In the genomic region with DNA sequence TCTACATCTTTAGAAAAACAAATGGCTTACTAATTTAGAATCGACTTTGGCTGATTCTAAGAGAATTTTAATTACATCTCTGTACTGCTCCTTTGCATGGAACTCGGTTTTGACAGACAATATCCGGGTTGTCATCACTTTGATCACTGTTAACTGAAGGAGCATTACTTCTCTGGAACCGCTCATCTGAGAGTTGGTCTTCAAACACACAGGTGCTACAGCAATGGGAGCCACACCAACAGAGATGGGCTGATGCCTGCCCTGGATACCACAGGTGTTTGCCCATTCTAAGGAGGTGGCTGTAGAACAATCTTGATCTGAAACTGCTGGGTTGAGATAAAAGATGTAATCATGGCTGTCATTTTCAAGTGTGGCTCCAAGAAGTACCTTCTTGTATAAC, we compare ENCODE assay signal across 28 cellular contexts. TPM values are rescaled to one million over a fixed set of nuclear protein-coding genes. Genes with fewer than 3 reads are reported as not detected.
DNase-seq lines count a peak whose midpoint lies in the region; ATAC-seq and TF ChIP-seq lines count a peak whose summit lies in the region.
"Had no signal": no experiment of that assay in that cellular context is flagged by ENCODE, and none has a peak within 500 bp of the region (broad histone marks: within the 10 kb centered on the region; RNA-seq: fewer than 3 reads in every experiment).

No MANE protein-coding gene starts in this region.

- no peaks in the 10 kb centered on the region for H3K79me2 ChIP-seq in hepatocyte

- TF ChIP-seq CTCF in prostate gland (IDR thresholded peaks at IDR 0.05) (no peak), hepatocyte (IDR thresholded peaks at IDR 0.05; ENCODE audit: poor library complexity) (no peak)

- intact Hi-C loops in prostate gland (cut with DNase I) = no loop called here

- no peaks in the 10 kb centered on the region for H3K27me3 Mint-ChIP-seq in activated T-cell treated with anti-CD3 and anti-CD28 coated beads, Interleukin-2, amount 50 U/mL, for 72 hours (ENCODE audit: low read depth)
- no peaks in the 10 kb centered on the region for H3K27me3 Mint-ChIP-seq in activated CD8-positive, alpha-beta T cell treated with anti-CD3 and anti-CD28 coated beads, Interleukin-2, amount 10 ng/mL, durations not matched to agents 7 days and 5 days (ENCODE audit: low read depth)
- no peaks in the 10 kb centered on the region for H3K27me3 Mint-ChIP-seq in effector memory CD8-positive, alpha-beta T cell

- peaks cover 22 to 34% of the 10 kb centered on the region in 2 donors for H3K36me3 Mint-ChIP-seq in activated T-cell treated with anti-CD3 and anti-CD28 coated beads, Interleukin-2, amount 50 U/mL, for 72 hours (ENCODE audit: insufficient read depth in 2 of 2)
- peaks cover 65% of the 10 kb centered on the region for H3K36me3 Mint-ChIP-seq in activated CD8-positive, alpha-beta T cell treated with anti-CD3 and anti-CD28 coated beads, Interleukin-2, amount 10 ng/mL, durations not matched to agents 7 days and 5 days (ENCODE audit: low read depth)
- no peaks in the 10 kb centered on the region for H3K36me3 Mint-ChIP-seq in effector memory CD8-positive, alpha-beta T cell (ENCODE audit: insufficient read depth)

- CTCF ChIA-PET in activated CD8-positive, alpha-beta T cell treated with anti-CD3 and anti-CD28 coated beads, Interleukin-2, amount 10 ng/mL, durations not matched to agents 7 days and 5 days (lab: Charles Lee) = interaction anchor here (1.0 kb wide), 1 partner anchor 14 kb away, joined by 3 read pairs; no protein-coding TSS in a partner anchor

- H3K4me2 ChIP-seq in hepatocyte = no peak overlapping the region
- H3K4me2 ChIP-seq: BLaER1, SK-N-SH had no signal

- peak overlapping the region; percentile 84 for H3K27ac Mint-ChIP-seq in activated T-cell treated with anti-CD3 and anti-CD28 coated beads, Interleukin-2, amount 50 U/mL, for 72 hours
- H3K27ac Mint-ChIP-seq in activated CD8-positive, alpha-beta T cell treated with anti-CD3 and anti-CD28 coated beads, Interleukin-2, amount 10 ng/mL, durations not matched to agents 7 days and 5 days = peak overlapping the region; percentile 79
- peak overlapping the region; percentile 46 to 62 for H3K27ac Mint-ChIP-seq in effector memory CD8-positive, alpha-beta T cell
- H3K27ac Mint-ChIP-seq: immature natural killer cell, nephron had no signal

- H3K4me1 ChIP-seq in prostate gland (replicated peaks) (no peaks in the 10 kb centered on the region), hepatocyte (ENCODE audit: insufficient read depth) (no peaks in the 10 kb centered on the region)
- H3K4me1 ChIP-seq: BLaER1, transverse colon had no signal

- H3K27me3 ChIP-seq in prostate gland (replicated peaks; ENCODE audit: insufficient read depth) (no peaks in the 10 kb centered on the region), hepatocyte (no peaks in the 10 kb centered on the region)
- H3K27me3 ChIP-seq: BLaER1, transverse colon had no signal

- H4K20me1 ChIP-seq in hepatocyte (ENCODE audit: insufficient read depth, poor library complexity, severe bottlenecking) = no peaks in the 10 kb centered on the region
- H4K20me1 ChIP-seq: BLaER1 had no signal

- ATAC-seq in activated T-cell treated with anti-CD3 and anti-CD28 coated beads, Interleukin-2, amount 50 U/mL, for 72 hours (replicated peaks in 1 of 2) = peak in 1 of 2 donors; percentile 45
- no peak for ATAC-seq in activated CD8-positive, alpha-beta T cell treated with anti-CD3 and anti-CD28 coated beads, Interleukin-2, amount 10 ng/mL, durations not matched to agents 7 days and 5 days
- no peak for ATAC-seq in effector memory CD8-positive, alpha-beta T cell (replicated peaks)
- ATAC-seq: HCT116, left colon, Right ventricle myocardium inferior had no signal

- peaks cover 7 to 16% of the 10 kb centered on the region in 2 donors for H3K9me3 Mint-ChIP-seq in activated T-cell treated with anti-CD3 and anti-CD28 coated beads, Interleukin-2, amount 50 U/mL, for 72 hours
- peaks cover 3% of the 10 kb centered on the region for H3K9me3 Mint-ChIP-seq in activated CD8-positive, alpha-beta T cell treated with anti-CD3 and anti-CD28 coated beads, Interleukin-2, amount 10 ng/mL, durations not matched to agents 7 days and 5 days (ENCODE audit: insufficient read depth)
- H3K9me3 Mint-ChIP-seq in effector memory CD8-positive, alpha-beta T cell = peaks cover 0 to 14% of the 10 kb centered on the region in 2 donors
- H3K9me3 Mint-ChIP-seq: immature natural killer cell had no signal

- no peak for TF ChIP-seq POLR2A in prostate gland (IDR thresholded peaks at IDR 0.05)

- no peak overlapping the region; the same call in 1 of the 2 replicates for H3K4me3 ChIP-seq in Jurkat, Clone E6-1 (ENCODE audit: low read length)
- H3K4me3 ChIP-seq in prostate gland = no peak overlapping the region
- no peak overlapping the region for H3K4me3 ChIP-seq in hepatocyte
- H3K4me3 ChIP-seq: BLaER1, transverse colon had no signal

- H3K9me3 ChIP-seq in prostate gland (no peaks in the 10 kb centered on the region), hepatocyte (ENCODE audit: low read depth) (no peaks in the 10 kb centered on the region)
- H3K9me3 ChIP-seq: SK-N-SH, transverse colon had no signal

- DNase-seq in activated T-cell treated with anti-CD3 and anti-CD28 coated beads, Interleukin-2, amount 50 U/mL, for 72 hours = no peak
- no peak for DNase-seq in activated T-cell treated with anti-CD3 and anti-CD28 coated beads, Interleukin-2, amount 50 U/mL, for 1 hour
- DNase-seq in Jurkat, Clone E6-1 (ENCODE audit: low read depth, low spot score) = peak; percentile 85
- no peak for DNase-seq in activated CD8-positive, alpha-beta T cell treated with anti-CD3 and anti-CD28 coated beads, Interleukin-2, amount 10 ng/mL, durations not matched to agents 7 days and 5 days
- DNase-seq in effector memory CD8-positive, alpha-beta T cell = no peak
- DNase-seq in prostate gland (ENCODE audit: low spot score) (no peak), hepatocyte (ENCODE audit: low spot score) (no peak)
- DNase-seq: activated CD4-positive, alpha-beta T cell treated with anti-CD3 and anti-CD28 coated beads, Interleukin-2, amount 50 U/mL, for 1 hour; Calu3; central memory CD4-positive, alpha-beta T cell; cortex of kidney; DND-41; erythroblast; GF-D8; immature natural killer cell; left colon; NCI-H1048; SK-N-SH; stimulated activated CD4-positive, alpha-beta T cell treated with anti-CD3 and anti-CD28 coated beads, Interleukin-4, amount 100 ng/mL, for 1 hour; transverse colon had no signal

- no peak overlapping the region for H2AFZ ChIP-seq in hepatocyte

- H3K27ac ChIP-seq in prostate gland (no peak overlapping the region), hepatocyte (no peak overlapping the region)
- H3K27ac ChIP-seq: BLaER1, transverse colon had no signal

- H3K4me3 Mint-ChIP-seq in activated T-cell treated with anti-CD3 and anti-CD28 coated beads, Interleukin-2, amount 50 U/mL, for 72 hours = peak overlapping the region; percentile 4 to 68
- H3K4me3 Mint-ChIP-seq in activated CD8-positive, alpha-beta T cell treated with anti-CD3 and anti-CD28 coated beads, Interleukin-2, amount 10 ng/mL, durations not matched to agents 7 days and 5 days = no peak overlapping the region
- no peak overlapping the region for H3K4me3 Mint-ChIP-seq in effector memory CD8-positive, alpha-beta T cell
- H3K4me3 Mint-ChIP-seq: immature natural killer cell, nephron had no signal

- 91% methylated on average over 4 of the region's 4 CpGs for WGBS in prostate gland
- 95% methylated on average over 4 of the region's 4 CpGs for WGBS in hepatocyte (ENCODE audit: low lambda C conversion rate, missing lambda C conversion rate)

- POLR2A ChIA-PET in activated CD8-positive, alpha-beta T cell treated with anti-CD3 and anti-CD28 coated beads, Interleukin-2, amount 10 ng/mL, durations not matched to agents 7 days and 5 days (lab: Charles Lee) = no interaction called here

- H3K36me3 ChIP-seq in prostate gland (no peaks in the 10 kb centered on the region), hepatocyte (replicated peaks; ENCODE audit: insufficient read depth, low read depth) (no peaks in the 10 kb centered on the region)
- H3K36me3 ChIP-seq: transverse colon had no signal

- no peaks in the 10 kb centered on the region for H3K9me2 ChIP-seq in hepatocyte (replicated peaks; ENCODE audit: insufficient read depth)
- H3K9me2 ChIP-seq: SK-N-SH had no signal

- H3K4me1 Mint-ChIP-seq in activated T-cell treated with anti-CD3 and anti-CD28 coated beads, Interleukin-2, amount 50 U/mL, for 72 hours (ENCODE audit: low read depth) = peaks cover 62% of the 10 kb centered on the region
- peaks cover 20% of the 10 kb centered on the region for H3K4me1 Mint-ChIP-seq in activated CD8-positive, alpha-beta T cell treated with anti-CD3 and anti-CD28 coated beads, Interleukin-2, amount 10 ng/mL, durations not matched to agents 7 days and 5 days (ENCODE audit: low read depth)
- H3K4me1 Mint-ChIP-seq in effector memory CD8-positive, alpha-beta T cell (ENCODE audit: low read depth in 2 of 2) = peaks cover 15 to 42% of the 10 kb centered on the region in 2 donors
- H3K4me1 Mint-ChIP-seq: nephron had no signal

RNA-seq across cellular contexts. Expression of a gene that starts 21.6 kb away (rescaled TPM):
- total RNA-seq in activated T-cell treated with anti-CD3 and anti-CD28 coated beads, Interleukin-2, amount 50 U/mL, for 72 hours = 10 to 100 TPM; 41.6 to 51.2 TPM
- 9.1 TPM for polyA plus RNA-seq in Jurkat, Clone E6-1 (2012; ENCODE audit: insufficient read depth, insufficient read length)
- total RNA-seq in activated CD8-positive, alpha-beta T cell treated with anti-CD3 and anti-CD28 coated beads, Interleukin-2, amount 10 ng/mL, durations not matched to agents 7 days and 5 days = 10 to 100 TPM; 40.9 to 45.3 TPM
- total RNA-seq in prostate gland = 10 to 100 TPM; 15.5 to 32.3 TPM
- total RNA-seq in hepatocyte = 26.3 and 38.0 TPM in 2 replicates
- polyA plus RNA-seq in hepatocyte = 3.2 and 8.1 TPM in 2 replicates

RNA-seq across cellular contexts. Expression of a gene that starts 22.0 kb away (rescaled TPM):
- 10 to 100 TPM; 35.7 TPM for total RNA-seq in activated T-cell treated with anti-CD3 and anti-CD28 coated beads, Interleukin-2, amount 50 U/mL, for 72 hours
- 6.2 TPM for polyA plus RNA-seq in Jurkat, Clone E6-1 (2012; ENCODE audit: insufficient read depth, insufficient read length)
- total RNA-seq in activated CD8-positive, alpha-beta T cell treated with anti-CD3 and anti-CD28 coated beads, Interleukin-2, amount 10 ng/mL, durations not matched to agents 7 days and 5 days = 10 to 100 TPM; 17.7 to 18.5 TPM
- total RNA-seq in prostate gland (10 to 100 TPM; 17.3 to 22.3 TPM), hepatocyte (13.7 and 17.5 TPM in 2 replicates)
- polyA plus RNA-seq in hepatocyte = 8.5 and 10.3 TPM in 2 replicates

RNA-seq across cellular contexts. Expression of a gene that starts 51.7 kb away (rescaled TPM):
- total RNA-seq in activated T-cell treated with anti-CD3 and anti-CD28 coated beads, Interleukin-2, amount 50 U/mL, for 72 hours = 1 to 10 TPM in 1 of 2 donors, under 1 TPM in 1; 0.22 to 2.2 TPM
- not detected for polyA plus RNA-seq in Jurkat, Clone E6-1 (2012; ENCODE audit: insufficient read depth, insufficient read length)
- total RNA-seq in activated CD8-positive, alpha-beta T cell treated with anti-CD3 and anti-CD28 coated beads, Interleukin-2, amount 10 ng/mL, durations not matched to agents 7 days and 5 days = under 1 TPM in 1 of 2 experiments, not detected in 1; 0.18 TPM
- 1 to 10 TPM in 1 of 2 donors, under 1 TPM in 1; 0.73 to 4.0 TPM for total RNA-seq in prostate gland
- total RNA-seq in hepatocyte = 0.53 and 2.5 TPM in 2 replicates
- polyA plus RNA-seq in hepatocyte = 0.47 TPM in 1 of 2 replicates, not detected in the other
- total RNA-seq: astrocyte, glomerular endothelial cell, left colon, lung microvascular endothelial cell, omental fat pad, Right ventricle myocardium inferior, transverse colon had no signal
- polyA plus RNA-seq: SK-N-SH had no signal

Comparison
In these comparisons a context has a peak if more than half of its experiments do, and no peak if none do; other contexts are left out.
1. H3K4me3 Mint-ChIP-seq: peak in activated T-cell treated with anti-CD3 and anti-CD28 coated beads, Interleukin-2, amount 50 U/mL, for 72 hours (2 of 2); none in activated CD8-positive, alpha-beta T cell treated with anti-CD3 and anti-CD28 coated beads, Interleukin-2, amount 10 ng/mL, durations not matched to agents 7 days and 5 days (single experiment) and effector memory CD8-positive, alpha-beta T cell (0 of 2).
2. Peak in every context shown above with its lines, with median percentiles within 50 percentile points of each other: H3K27ac Mint-ChIP-seq.